In genomic region chr1:170866646-170867045, GRCh38 we compare ENCODE assay signal across 24 cellular contexts.
"Had no signal": no experiment of that assay in that cellular context is flagged by ENCODE, and none has a peak within 500 bp of the region (broad histone marks: within the 10 kb centered on the region; RNA-seq: fewer than 3 reads in every experiment).

No MANE protein-coding gene starts in this region.

- H3K27me3 ChIP-seq: colonic mucosa, dorsolateral prefrontal cortex, esophagus muscularis mucosa, esophagus squamous epithelium, gastrocnemius medialis, gastroesophageal sphincter, heart left ventricle, heart right ventricle had no signal

- H3K4me3 ChIP-seq: colonic mucosa, coronary artery, dorsolateral prefrontal cortex, esophagus muscularis mucosa, esophagus squamous epithelium, gastrocnemius medialis, gastroesophageal sphincter, heart left ventricle, heart right ventricle had no signal

- H3K9me3 ChIP-seq: colonic mucosa, esophagus muscularis mucosa, esophagus squamous epithelium, gastrocnemius medialis, gastroesophageal sphincter, heart left ventricle, heart right ventricle had no signal

- H3K36me3 ChIP-seq: colonic mucosa, esophagus muscularis mucosa, esophagus squamous epithelium, gastrocnemius medialis, gastroesophageal sphincter, heart left ventricle, heart right ventricle had no signal

- H3K4me1 ChIP-seq: colonic mucosa, esophagus squamous epithelium, foreskin keratinocyte, gastrocnemius medialis had no signal

- DNase-seq: colonic mucosa; cortex of kidney; dermis blood vessel endothelial cell; dorsolateral prefrontal cortex; effector CD4-positive, alpha-beta T cell; effector CD8-positive, alpha-beta T cell; effector memory CD4-positive, alpha-beta T cell; effector memory CD8-positive, alpha-beta T cell; endodermal cell; erythroblast; esophagus squamous epithelium; foreskin fibroblast; foreskin keratinocyte; foreskin melanocyte; gastrocnemius medialis; glutamatergic neuron; head of caudate nucleus; heart left ventricle; heart right ventricle had no signal

- ATAC-seq: effector memory CD8-positive, alpha-beta T cell; esophagus mucosa; foreskin keratinocyte; gastrocnemius medialis; gastroesophageal sphincter had no signal

- H3K27ac ChIP-seq: colonic mucosa, dorsolateral prefrontal cortex, epithelial cell of prostate, esophagus muscularis mucosa, esophagus squamous epithelium, foreskin keratinocyte, gastrocnemius medialis, gastroesophageal sphincter, heart left ventricle, heart right ventricle had no signal
